Comparison of ENCODE assay signal across 8 cellular contexts in the genomic region with DNA sequence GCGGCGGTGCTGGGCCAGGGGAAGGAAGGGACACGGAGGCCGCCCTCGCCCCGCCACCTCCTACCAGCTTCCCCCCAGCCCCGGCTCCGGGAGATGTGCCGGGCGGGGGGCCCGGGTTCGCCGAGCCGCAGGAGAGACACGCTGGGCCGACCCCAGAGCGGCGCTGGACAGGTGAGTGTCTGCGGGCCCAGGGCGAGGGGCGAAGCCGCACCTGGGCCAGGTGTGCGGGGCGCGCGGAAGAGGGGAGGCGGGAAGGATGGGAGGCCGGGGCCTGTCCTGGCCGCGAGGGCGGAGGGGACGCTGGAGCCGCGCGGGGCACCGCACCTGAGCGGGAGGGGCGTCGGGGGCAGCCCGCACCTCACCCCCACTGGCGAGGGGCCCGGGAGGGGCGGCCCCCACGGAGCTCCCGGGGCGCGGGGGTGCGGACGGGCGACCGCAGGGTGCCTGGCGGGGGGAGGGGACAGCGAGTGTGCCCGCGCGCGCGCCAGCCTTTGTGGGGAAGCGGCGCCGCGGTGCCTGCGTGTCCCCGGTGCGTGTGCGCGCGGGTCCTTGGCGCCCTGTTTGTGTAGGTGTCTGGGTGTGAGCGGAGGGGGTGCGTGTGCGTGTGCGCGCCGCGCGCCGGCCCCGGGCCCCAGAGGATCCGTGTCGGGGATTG.
DNase-seq lines count a peak whose midpoint lies in the region; ATAC-seq and TF ChIP-seq lines count a peak whose summit lies in the region.
"Not testable (repeated sequence)": the region's sequence is repeated elsewhere in the genome, so short reads cannot be mapped to it uniquely, and the experiment has no call there.

No MANE protein-coding gene starts in this region.

- H3K9me3 Mint-ChIP-seq in activated T-cell treated with anti-CD3 and anti-CD28 coated beads, Interleukin-2, amount 50 U/mL, for 4 hours; chondrocyte (ENCODE audit: low read depth); naive thymus-derived CD8-positive, alpha-beta T cell; stimulated activated effector memory CD8-positive, alpha-beta T cell treated with anti-CD3 and anti-CD28 coated beads, Interleukin-12 subunit alpha, Interleukin-12 subunit beta, amount 100 ng/mL, for 72 hours: not testable (repeated sequence)

- not testable (repeated sequence) for H3K36me3 Mint-ChIP-seq in activated T-cell treated with anti-CD3 and anti-CD28 coated beads, Interleukin-2, amount 50 U/mL, for 4 hours (ENCODE audit: insufficient read depth); chondrocyte (ENCODE audit: low read depth); naive thymus-derived CD8-positive, alpha-beta T cell; stimulated activated effector memory CD8-positive, alpha-beta T cell treated with anti-CD3 and anti-CD28 coated beads, Interleukin-12 subunit alpha, Interleukin-12 subunit beta, amount 100 ng/mL, for 72 hours

- peak overlapping the region; percentile 65 for H3K27ac Mint-ChIP-seq in chondrocyte (ENCODE audit: unreplicated experiment)
- H3K27ac Mint-ChIP-seq in naive thymus-derived CD8-positive, alpha-beta T cell, result peak overlapping the region in 3 of 10 donors; percentile 29 to 87 (median 46)
- H3K27ac Mint-ChIP-seq in stimulated activated effector memory CD8-positive, alpha-beta T cell treated with anti-CD3 and anti-CD28 coated beads, Interleukin-12 subunit alpha, Interleukin-12 subunit beta, amount 100 ng/mL, for 72 hours, result peak overlapping the region; percentile 68

- H3K9ac ChIP-seq in HUES48 (ENCODE audit: low read depth, low read length), result peak overlapping the region; percentile 68; the same call in 1 of the 2 replicates

- peak in 1 of 2 donors; percentile 6 for ATAC-seq in activated T-cell treated with anti-CD3 and anti-CD28 coated beads, Interleukin-2, amount 50 U/mL, for 4 hours
- peak; percentile 21 to 23 for ATAC-seq in naive thymus-derived CD8-positive, alpha-beta T cell
- ATAC-seq in stimulated activated effector memory CD8-positive, alpha-beta T cell treated with anti-CD3 and anti-CD28 coated beads, Interleukin-12 subunit alpha, Interleukin-12 subunit beta, amount 100 ng/mL, for 72 hours, result not testable (repeated sequence)

- peak; percentile 17 for DNase-seq in OCI-M1 (lab: John Stamatoyannopoulos, UW)
- DNase-seq in activated T-cell treated with anti-CD3 and anti-CD28 coated beads, Interleukin-2, amount 50 U/mL, for 4 hours, result peak; percentile 19
- not testable (repeated sequence) for DNase-seq in chondrocyte (ENCODE audit: low spot score); left ventricle myocardium inferior; stimulated activated effector memory CD8-positive, alpha-beta T cell treated with anti-CD3 and anti-CD28 coated beads, Interleukin-12 subunit alpha, Interleukin-12 subunit beta, amount 100 ng/mL, for 72 hours (ENCODE audit: low spot score in 2 of 2)
- peak in 6 of 10 donors; percentile 31 to 61 (median 38) for DNase-seq in naive thymus-derived CD8-positive, alpha-beta T cell

- not testable (repeated sequence) for H3K9me3 ChIP-seq in HUES48 (ENCODE audit: control insufficient read depth, insufficient read depth, low read length); left ventricle myocardium inferior (replicated peaks)

- peaks cover 11% of the 10 kb centered on the region for H3K27me3 Mint-ChIP-seq in activated T-cell treated with anti-CD3 and anti-CD28 coated beads, Interleukin-2, amount 50 U/mL, for 4 hours (ENCODE audit: low read depth)
- H3K27me3 Mint-ChIP-seq in chondrocyte (ENCODE audit: low read depth); naive thymus-derived CD8-positive, alpha-beta T cell: not testable (repeated sequence)

- intact Hi-C loops in left ventricle myocardium inferior (cut with micrococcal nuclease), result not testable (repeated sequence)

- H3K36me3 ChIP-seq in HUES48 (ENCODE audit: control insufficient read depth, insufficient read depth, low read length); left ventricle myocardium inferior: not testable (repeated sequence)

- peak overlapping the region; percentile 81 for H3K4me3 Mint-ChIP-seq in activated T-cell treated with anti-CD3 and anti-CD28 coated beads, Interleukin-2, amount 50 U/mL, for 4 hours
- H3K4me3 Mint-ChIP-seq in chondrocyte (ENCODE audit: unreplicated experiment), result peak overlapping the region; percentile 77
- peak overlapping the region; percentile 71 to 91 (median 86) for H3K4me3 Mint-ChIP-seq in naive thymus-derived CD8-positive, alpha-beta T cell
- H3K4me3 Mint-ChIP-seq in stimulated activated effector memory CD8-positive, alpha-beta T cell treated with anti-CD3 and anti-CD28 coated beads, Interleukin-12 subunit alpha, Interleukin-12 subunit beta, amount 100 ng/mL, for 72 hours, result peak overlapping the region; percentile 72

- H3K27ac ChIP-seq in C4-2B (peak overlapping the region; percentile 82), HUES48 (ENCODE audit: low read depth, low read length) (peak overlapping the region; percentile 96)
- H3K27ac ChIP-seq in left ventricle myocardium inferior (replicated peaks), result not testable (repeated sequence)

- POLR2A ChIA-PET in naive thymus-derived CD8-positive, alpha-beta T cell (lab: Charles Lee), result interaction anchor here (0.6 kb wide), 1 partner anchor 96 kb away, joined by 4 read pairs; no protein-coding TSS in a partner anchor

- peak overlapping the region; percentile 93 for H3K4me3 ChIP-seq in HUES48 (ENCODE audit: low read depth, low read length)
- H3K4me3 ChIP-seq in left ventricle myocardium inferior, result peak overlapping the region; percentile 76

- H3K4me1 Mint-ChIP-seq in activated T-cell treated with anti-CD3 and anti-CD28 coated beads, Interleukin-2, amount 50 U/mL, for 4 hours (ENCODE audit: low read depth), result peaks cover 27% of the 10 kb centered on the region
- H3K4me1 Mint-ChIP-seq in chondrocyte (ENCODE audit: low read depth), result peaks cover 30% of the 10 kb centered on the region
- peaks cover 26 to 48% (median 45%) of the 10 kb centered on the region in 4 donors for H3K4me1 Mint-ChIP-seq in naive thymus-derived CD8-positive, alpha-beta T cell
- H3K4me1 Mint-ChIP-seq in stimulated activated effector memory CD8-positive, alpha-beta T cell treated with anti-CD3 and anti-CD28 coated beads, Interleukin-12 subunit alpha, Interleukin-12 subunit beta, amount 100 ng/mL, for 72 hours, result peaks cover 43% of the 10 kb centered on the region

- peaks cover 16% of the 10 kb centered on the region for H3K4me1 ChIP-seq in HUES48 (ENCODE audit: control insufficient read depth, insufficient read depth, low read length)
- H3K4me1 ChIP-seq in left ventricle myocardium inferior, result peaks cover 24% of the 10 kb centered on the region

- TF ChIP-seq CTCF in C4-2B (conservative IDR thresholded peaks at IDR 0.05); left ventricle myocardium inferior (IDR thresholded peaks at IDR 0.05; ENCODE audit: borderline replicate concordance): not testable (repeated sequence)
- TF ChIP-seq CTCF in chondrocyte (IDR thresholded peaks at IDR 0.05), result peak; percentile 14

- not testable (repeated sequence) for H3K27me3 ChIP-seq in HUES48 (ENCODE audit: control insufficient read depth, insufficient read depth, low read length)
- peaks cover 23% of the 10 kb centered on the region for H3K27me3 ChIP-seq in left ventricle myocardium inferior (ENCODE audit: low read depth)
